Comparison of ENCODE assay signal across 26 cellular contexts in genomic region chr19:55308281-55308680, GRCh38. TPM values are rescaled to one million over a fixed set of nuclear protein-coding genes. Genes with fewer than 3 reads are reported as not detected.
"Had no signal": no experiment of that assay in that cellular context is flagged by ENCODE, and none has a peak within 500 bp of the region (broad histone marks: within the 10 kb centered on the region; RNA-seq: fewer than 3 reads in every experiment).

No MANE protein-coding gene starts in this region.

- H3K9me3 Mint-ChIP-seq: activated CD8-positive, alpha-beta T cell treated with anti-CD3 and anti-CD28 coated beads for 36 hours; activated naive CD4-positive, alpha-beta T cell treated with anti-CD3 and anti-CD28 coated beads, Interleukin-2, amount 10 ng/mL, durations not matched to agents 7 days and 5 days; activated naive CD8-positive, alpha-beta T cell treated with anti-CD3 and anti-CD28 coated beads for 36 hours; activated T-cell treated with anti-CD3 and anti-CD28 coated beads, Interleukin-2, amount 50 U/mL, for 72 hours; activated T-helper 2 cell treated with anti-CD3 and anti-CD28 coated beads, Interferon-gamma antibody, Interleukin-2, Interleukin-4, amounts not matched to agents 10 μg/mL and 5 μg/mL and 100 μg/mL, durations not matched to agents 14 hours and 24 hours and 36 hours; T-cell had no signal

- H3K4me3 Mint-ChIP-seq: activated CD8-positive, alpha-beta T cell treated with anti-CD3 and anti-CD28 coated beads for 36 hours; activated naive CD4-positive, alpha-beta T cell treated with anti-CD3 and anti-CD28 coated beads, Interleukin-2, amount 10 ng/mL, durations not matched to agents 7 days and 5 days; activated naive CD8-positive, alpha-beta T cell treated with anti-CD3 and anti-CD28 coated beads for 36 hours; activated T-cell treated with anti-CD3 and anti-CD28 coated beads, Interleukin-2, amount 50 U/mL, for 72 hours; T-cell had no signal

- H3K27ac ChIP-seq: brain microvascular endothelial cell, cardiac muscle cell, SK-N-MC, VCaP had no signal

- H3K4me3 ChIP-seq: cardiac muscle cell, MG63, SK-N-MC had no signal

- H3K27ac Mint-ChIP-seq: activated CD8-positive, alpha-beta T cell treated with anti-CD3 and anti-CD28 coated beads for 36 hours; activated naive CD4-positive, alpha-beta T cell treated with anti-CD3 and anti-CD28 coated beads, Interleukin-2, amount 10 ng/mL, durations not matched to agents 7 days and 5 days; activated naive CD8-positive, alpha-beta T cell treated with anti-CD3 and anti-CD28 coated beads for 36 hours; activated T-cell treated with anti-CD3 and anti-CD28 coated beads, Interleukin-2, amount 50 U/mL, for 72 hours; activated T-helper 2 cell treated with anti-CD3 and anti-CD28 coated beads, Interferon-gamma antibody, Interleukin-2, Interleukin-4, amounts not matched to agents 10 μg/mL and 5 μg/mL and 100 μg/mL, durations not matched to agents 14 hours and 24 hours and 36 hours; T-cell had no signal

- H3K36me3 ChIP-seq: MG63 had no signal

- FAIRE-seq: TTC549 had no signal

- H3K4me1 Mint-ChIP-seq: activated naive CD8-positive, alpha-beta T cell treated with anti-CD3 and anti-CD28 coated beads for 36 hours had no signal

- DNase-seq: activated CD4-positive, alpha-beta T cell treated with anti-CD3 and anti-CD28 coated beads, Interleukin-2, amount 50 U/mL, for 1 hour; activated CD4-positive, CD25-positive, alpha-beta regulatory T cell; activated CD8-positive, alpha-beta memory T cell treated with anti-CD3 and anti-CD28 coated beads, Interleukin-2, amount 50 U/mL, for 4 hours; activated CD8-positive, alpha-beta T cell treated with anti-CD3 and anti-CD28 coated beads for 36 hours; activated gamma-delta T cell treated with Interleukin-2 at 50 U/mL for 16 hours; activated naive CD4-positive, alpha-beta T cell treated with anti-CD3 and anti-CD28 coated beads, Interleukin-2, amount 10 ng/mL, durations not matched to agents 7 days and 5 days; activated naive CD8-positive, alpha-beta T cell treated with anti-CD3 and anti-CD28 coated beads for 36 hours; activated T-cell treated with anti-CD3 and anti-CD28 coated beads, Interleukin-2, amount 50 U/mL, for 72 hours; brain microvascular endothelial cell; MG63; NCI-H1105 treated with DMSO at 0.1 percent for 48 hours; NCI-H146; NCI-H187 treated with DMSO at 0.1 percent for 48 hours; NCI-H2081 treated with DMSO at 0.1 percent for 48 hours; NCI-H446; NCI-H524; T-cell; T-helper 2 cell; T1000 had no signal

- H3K27me3 Mint-ChIP-seq: activated CD8-positive, alpha-beta T cell treated with anti-CD3 and anti-CD28 coated beads for 36 hours; activated naive CD4-positive, alpha-beta T cell treated with anti-CD3 and anti-CD28 coated beads, Interleukin-2, amount 10 ng/mL, durations not matched to agents 7 days and 5 days; activated naive CD8-positive, alpha-beta T cell treated with anti-CD3 and anti-CD28 coated beads for 36 hours; T-cell had no signal

- H3K36me3 Mint-ChIP-seq: T-cell had no signal

- H3K27me3 ChIP-seq: brain microvascular endothelial cell, cardiac muscle cell, MG63 had no signal

- ATAC-seq: activated CD8-positive, alpha-beta T cell treated with anti-CD3 and anti-CD28 coated beads for 36 hours; activated T-cell treated with anti-CD3 and anti-CD28 coated beads, Interleukin-2, amount 50 U/mL, for 72 hours; Right ventricle myocardium inferior; T-cell had no signal

RNA-seq across cellular contexts. Expression of gene TMEM150B, which starts 16.9 kb away (rescaled TPM):
- total RNA-seq: activated CD8-positive, alpha-beta T cell treated with anti-CD3 and anti-CD28 coated beads for 36 hours; activated naive CD8-positive, alpha-beta T cell treated with anti-CD3 and anti-CD28 coated beads for 36 hours; activated T-cell treated with anti-CD3 and anti-CD28 coated beads, Interleukin-2, amount 50 U/mL, for 72 hours; cardiac muscle cell; RPMI7951 had no signal
- polyA plus RNA-seq: cardiac muscle cell had no signal

RNA-seq across cellular contexts. Expression of gene COX6B2, which starts 46.2 kb away (rescaled TPM):
- total RNA-seq: activated CD8-positive, alpha-beta T cell treated with anti-CD3 and anti-CD28 coated beads for 36 hours; activated naive CD8-positive, alpha-beta T cell treated with anti-CD3 and anti-CD28 coated beads for 36 hours; cardiac muscle cell; Right ventricle myocardium inferior; RPMI7951 had no signal
